In genomic region chr7:151124205-151124880, GRCh38 we compare ENCODE assay signal across 11 cellular contexts. TPM values are rescaled to one million over a fixed set of nuclear protein-coding genes. Genes with fewer than 3 reads are reported as not detected.
DNase-seq lines count a peak whose midpoint lies in the region; ATAC-seq, FAIRE-seq and TF ChIP-seq lines count a peak whose summit lies in the region.
"Had no signal": no experiment of that assay in that cellular context is flagged by ENCODE, and none has a peak within 500 bp of the region (broad histone marks: within the 10 kb centered on the region; RNA-seq: fewer than 3 reads in every experiment).

No MANE protein-coding gene starts in this region.

- H3K4me3 Mint-ChIP-seq in CD4-positive, alpha-beta T cell, result no peak overlapping the region
- no peak overlapping the region; the same call in 1 of the 2 replicates for H3K4me3 Mint-ChIP-seq in HFFc6
- H3K4me3 Mint-ChIP-seq: stimulated activated naive CD8-positive, alpha-beta T cell treated with anti-CD3 and anti-CD28 coated beads, Interleukin-15, amount 100 ng/mL, for 72 hours had no signal

- BruUV-seq in GM12878 (replicated peaks; lab: Mats Ljungman, UMichigan), result no TSS peak

- POLR2A ChIA-PET in CD4-positive, alpha-beta T cell (lab: Charles Lee), result interaction anchor here (1.0 kb wide), 1 partner anchor 228 kb away, joined by 3 read pairs; no protein-coding TSS in a partner anchor
- POLR2A ChIA-PET in GM12878 (lab: Charles Lee), result no interaction called here

- in situ Hi-C loops in GM12878 (cut with MboI), result no loop called here

- RAD21 ChIA-PET in GM12878 (lab: Charles Lee; ENCODE audit: unreplicated experiment), result interaction anchor here (1.0 to 1.4 kb wide), 3 partner anchors 26 to 226 kb away, joined by 3 to 16 read pairs (median 3); no protein-coding TSS in a partner anchor

- H3K27me3 Mint-ChIP-seq in CD4-positive, alpha-beta T cell, result no peaks in the 10 kb centered on the region
- peaks cover 5% of the 10 kb centered on the region for H3K27me3 Mint-ChIP-seq in HFFc6 (ENCODE audit: insufficient read depth)
- H3K27me3 Mint-ChIP-seq: stimulated activated naive CD8-positive, alpha-beta T cell treated with anti-CD3 and anti-CD28 coated beads, Interleukin-15, amount 100 ng/mL, for 72 hours had no signal

- no peaks in the 10 kb centered on the region for H3K9me3 ChIP-seq in CD4-positive, alpha-beta T cell (ENCODE audit: control insufficient read depth, low read length)
- H3K9me3 ChIP-seq in GM12878 (replicated peaks; ENCODE audit: control insufficient read depth, insufficient read depth, low read length) (no peaks in the 10 kb centered on the region), smooth muscle cell (replicated peaks; ENCODE audit: low read depth) (no peaks in the 10 kb centered on the region), psoas muscle (no peaks in the 10 kb centered on the region)

- CTCF ChIA-PET in CD4-positive, alpha-beta T cell (lab: Charles Lee), result interaction anchor here (0.6 to 1.4 kb wide), 12 partner anchors 9 to 161 kb away, joined by 3 to 15 read pairs (median 3); partner anchors contain the start of gene GBX1
- CTCF ChIA-PET in GM12878 (lab: Yijun Ruan, JAX), result interaction anchor here (0.7 to 3.5 kb wide), 31 partner anchors 8 to 228 kb away, joined by 3 to 41 read pairs (median 4); partner anchors contain the start of genes ABCB8, ABCF2, NOS3 and SLC4A2

- H3K27ac Mint-ChIP-seq in CD4-positive, alpha-beta T cell, result no peak overlapping the region
- no peak overlapping the region for H3K27ac Mint-ChIP-seq in HFFc6
- H3K27ac Mint-ChIP-seq: stimulated activated naive CD8-positive, alpha-beta T cell treated with anti-CD3 and anti-CD28 coated beads, Interleukin-15, amount 100 ng/mL, for 72 hours had no signal

- no peak overlapping the region for H3K27ac ChIP-seq in CD4-positive, alpha-beta T cell (ENCODE audit: low read depth, low read length)
- H3K27ac ChIP-seq in GM12878 (ENCODE audit: control insufficient read depth, insufficient read depth) (no peak overlapping the region), smooth muscle cell (ENCODE audit: low read depth) (no peak overlapping the region), psoas muscle (no peak overlapping the region)
- H3K27ac ChIP-seq: GM23248 had no signal

- TF ChIP-seq RAD21 in GM12878 (IDR thresholded peaks at IDR 0.05; ENCODE audit: insufficient read depth, low read depth, low read length), result no peak

- intact Hi-C loops in CD4-positive, alpha-beta T cell (cut with DNase I, micrococcal nuclease), result loop anchor here (1.0 kb wide), 4 partner anchors 48 to 179 kb away; no protein-coding TSS in a partner anchor
- intact Hi-C loops in GM12878 (cut with micrococcal nuclease; ENCODE audit: unreplicated experiment), result loop anchor here (1.0 kb wide), 3 partner anchors 48 to 179 kb away; no protein-coding TSS in a partner anchor
- intact Hi-C loops in psoas muscle (cut with DNase I), result loop anchor here (1.0 to 5.0 kb wide), 6 partner anchors 48 to 178 kb away; no protein-coding TSS in a partner anchor

- H3K9ac ChIP-seq in GM12878 (ENCODE audit: control insufficient read depth, insufficient read depth, low read length) (no peak overlapping the region), smooth muscle cell (ENCODE audit: low read depth) (no peak overlapping the region)
- H3K9ac ChIP-seq: GM23248 had no signal

- H3K4me1 ChIP-seq in GM12878 (ENCODE audit: control insufficient read depth, insufficient read depth, low read length) (no peaks in the 10 kb centered on the region), smooth muscle cell (ENCODE audit: low read depth) (no peaks in the 10 kb centered on the region), psoas muscle (peaks cover 20% of the 10 kb centered on the region)

- H4K20me1 ChIP-seq in GM12878 (ENCODE audit: control insufficient read depth, insufficient read depth) (no peaks in the 10 kb centered on the region), smooth muscle cell (ENCODE audit: low read depth) (peaks cover 89% of the 10 kb centered on the region)

- WGBS in GM12878 (ENCODE audit: insufficient coverage, insufficient replicate concordance, low lambda C conversion rate, missing lambda C conversion rate), result 43% methylated on average over 15 of the region's 15 CpGs
- WGBS in smooth muscle cell (ENCODE audit: low lambda C conversion rate), result 75% methylated on average over 15 of the region's 15 CpGs
- WGBS in psoas muscle, 3 donors, result 55 to 63% (median 62%) methylated on average over 15 of the region's 15 CpGs

- no peak overlapping the region for H2AFZ ChIP-seq in GM12878 (ENCODE audit: control insufficient read depth, low read depth, low read length)
- no peak overlapping the region for H2AFZ ChIP-seq in smooth muscle cell (ENCODE audit: low read depth)
- H2AFZ ChIP-seq: GM23248 had no signal

- H3K79me2 ChIP-seq in GM12878 (ENCODE audit: control insufficient read depth, insufficient read depth, low read length) (no peaks in the 10 kb centered on the region), smooth muscle cell (ENCODE audit: low read depth) (no peaks in the 10 kb centered on the region)

- SMC1A ChIA-PET in GM12878 (lab: Charles Lee; ENCODE audit: uncharacterized antibody, unreplicated experiment), result interaction anchor here (0.6 to 1.0 kb wide), 4 partner anchors 116 to 226 kb away, joined by 3 to 10 read pairs (median 3); no protein-coding TSS in a partner anchor

- TF ChIP-seq POLR2A in GM12878 (IDR thresholded peaks at IDR 0.05; ENCODE audit: low read depth, low read length), result no peak; the same call in 1 of the 2 replicates

- peak; percentile 8 for ATAC-seq in CD4-positive, alpha-beta T cell (ENCODE audit: poor library complexity)
- ATAC-seq in GM12878, result peak; percentile 27
- ATAC-seq in psoas muscle, result no peak

- H3K4me2 ChIP-seq in GM12878 (ENCODE audit: control insufficient read depth, insufficient read depth) (no peak overlapping the region), smooth muscle cell (no peak overlapping the region)

- H3K4me1 Mint-ChIP-seq in CD4-positive, alpha-beta T cell (ENCODE audit: low read depth), result peaks cover 6% of the 10 kb centered on the region
- H3K4me1 Mint-ChIP-seq in HFFc6 (ENCODE audit: low read depth), result peaks cover 5% of the 10 kb centered on the region; the same call in 1 of the 2 replicates

- H3K4me3 ChIP-seq in GM12878 (no peak overlapping the region), smooth muscle cell (no peak overlapping the region), psoas muscle (no peak overlapping the region)
- H3K4me3 ChIP-seq: GM23248 had no signal

- DNase-seq in CD4-positive, alpha-beta T cell, result no peak
- DNase-seq in HFFc6, result no peak
- no peak for DNase-seq in GM12878 (ENCODE audit: low read depth, low spot score)
- no peak for DNase-seq in smooth muscle cell (lab: John Stamatoyannopoulos, UW; ENCODE audit: unreplicated experiment)
- DNase-seq in NOMO-1 treated with dmso at 0.1 percent for 144 hours (lab: John Stamatoyannopoulos, UW; ENCODE audit: unreplicated experiment), result no peak
- no peak for DNase-seq in psoas muscle

- no peak for FAIRE-seq in GM12878 (lab: Jason Lieb, UNC)
- FAIRE-seq: colon had no signal

- H3K9me3 Mint-ChIP-seq in CD4-positive, alpha-beta T cell, result no peaks in the 10 kb centered on the region
- H3K9me3 Mint-ChIP-seq in HFFc6, result no peaks in the 10 kb centered on the region
- H3K9me3 Mint-ChIP-seq: stimulated activated naive CD8-positive, alpha-beta T cell treated with anti-CD3 and anti-CD28 coated beads, Interleukin-15, amount 100 ng/mL, for 72 hours had no signal

- no peaks in the 10 kb centered on the region for H3K27me3 ChIP-seq in CD4-positive, alpha-beta T cell (ENCODE audit: control insufficient read depth, insufficient read depth, low read length)
- no peaks in the 10 kb centered on the region for H3K27me3 ChIP-seq in GM12878 (replicated peaks in 1 of 2; ENCODE audit: control insufficient read depth in 2 of 2, insufficient read depth in 2 of 2, low read length in 1 of 2)
- H3K27me3 ChIP-seq in smooth muscle cell (ENCODE audit: low read depth), result no peaks in the 10 kb centered on the region
- H3K27me3 ChIP-seq in psoas muscle (ENCODE audit: insufficient read depth in 3 of 3, low read length in 2 of 3), result no peaks in the 10 kb centered on the region

- TF ChIP-seq CTCF in CD4-positive, alpha-beta T cell (IDR thresholded peaks at IDR 0.05), result peak; percentile 41
- TF ChIP-seq CTCF in HFFc6 (IDR thresholded peaks at IDR 0.05) (peak; percentile 53), GM12878 (IDR thresholded peaks at IDR 0.05 in 2 of 3, conservative IDR thresholded peaks at IDR 0.05 in 1 of 3; ENCODE audit: control insufficient read depth in 2 of 3, extremely low read depth in 1 of 3, insufficient read depth in 1 of 3, low read depth in 3 of 3, low read length in 3 of 3) (no peak), smooth muscle cell (IDR thresholded peaks at IDR 0.05; ENCODE audit: borderline replicate concordance, insufficient read depth, poor library complexity, severe bottlenecking) (no peak), psoas muscle (IDR thresholded peaks at IDR 0.05) (no peak)

- H3F3A ChIP-seq in smooth muscle cell (ENCODE audit: low read depth), result peaks cover 3% of the 10 kb centered on the region

- peaks cover 52% of the 10 kb centered on the region for H3K36me3 Mint-ChIP-seq in CD4-positive, alpha-beta T cell (ENCODE audit: low read depth)
- H3K36me3 Mint-ChIP-seq in HFFc6 (ENCODE audit: low read depth), result peaks cover 24% of the 10 kb centered on the region; the same call in 1 of the 2 replicates

- no peak for TF ChIP-seq EP300 in GM12878 (IDR thresholded peaks at IDR 0.05; ENCODE audit: borderline replicate concordance in 1 of 2, control insufficient read depth in 1 of 2, low read depth in 2 of 2, low read length in 2 of 2)

- peaks cover 9 to 19% of the 10 kb centered on the region in 2 experiments; a peak in 3 of 4 replicates for H3K36me3 ChIP-seq in GM12878 (ENCODE audit: control insufficient read depth in 2 of 2, insufficient read depth in 2 of 2, low read length in 1 of 2)
- H3K36me3 ChIP-seq in smooth muscle cell (ENCODE audit: low read depth), result no peaks in the 10 kb centered on the region
- H3K36me3 ChIP-seq in psoas muscle (ENCODE audit: insufficient read depth in 1 of 2, low read depth in 1 of 2), result peaks cover 0 to 63% of the 10 kb centered on the region in 2 donors

RNA-seq across cellular contexts. Expression of gene AGAP3, which starts 38.1 kb away (rescaled TPM):
- total RNA-seq in CD4-positive, alpha-beta T cell, result 10 to 100 TPM; 43.2 to 44.6 TPM
- total RNA-seq in HFFc6 (2021; fragmentation: NEBNext Ultra II Directional; extraction: Animal tissue kit (Norgen Biotek cat#: 25700)), result 100 to 1,000 TPM in 1 of 6 experiments, 10 to 100 TPM in 5; 73.3 to 104 (median 82.2) TPM
- total RNA-seq in GM12878 (2013; cell fraction: nucleolus; rRNA removed), result 96.1 TPM in 2 replicates
- total RNA-seq in GM12878 (2014; rRNA removed), result 20.7 and 24.7 TPM in 2 replicates
- total RNA-seq in GM12878 (2014; rRNA removed; fragmentation: Illumina TruSeq; extraction: Trizol), result 13.4 and 15.4 TPM in 2 replicates
- total RNA-seq in GM12878 (2021), result 62.9 and 68.1 TPM in 2 replicates
- 7.9 TPM for polyA plus RNA-seq in GM12878 (2011; ENCODE audit: low read depth)
- polyA plus RNA-seq in GM12878 (2011; rRNA removed), result 16.6 and 28.5 TPM in 2 replicates
- 51.9 and 57.9 TPM in 2 replicates for polyA plus RNA-seq in GM12878 (2011; cell fraction: cytosol; rRNA removed)
- 172 and 269 TPM in 2 replicates for polyA plus RNA-seq in GM12878 (2011; cell fraction: nucleus; rRNA removed)
- polyA plus RNA-seq in GM12878 (2012), result 21.8 and 23.5 TPM in 2 replicates
- 7.2 and 16.0 TPM in 2 replicates for polyA plus RNA-seq in GM12878 (2014; fragmentation: Illumina TruSeq; extraction: Trizol)
- polyA plus RNA-seq in GM12878 (2014; fragmentation: Nextera tagmentation; extraction: Ambion mirVana), result 1 to 10 TPM; 1.8 to 4.7 TPM
- 39.8 and 40.5 TPM in 2 replicates for polyA plus RNA-seq in GM12878 (2014; rRNA removed)
- polyA plus RNA-seq in GM12878 (2016; fragmentation: Nextera tagmentation; extraction: Ambion mirVana), result 1 to 10 TPM; 8.5 to 9.0 TPM
- polyA minus RNA-seq in GM12878 (2011; rRNA and poly(A)+ RNA removed), result 25.7 and 40.0 TPM in 2 replicates
- 17.4 and 25.4 TPM in 2 replicates for polyA minus RNA-seq in GM12878 (2011; cell fraction: cytosol; rRNA and poly(A)+ RNA removed)
- 49.2 and 81.9 TPM in 2 replicates for polyA minus RNA-seq in GM12878 (2011; cell fraction: nucleus; rRNA and poly(A)+ RNA removed)
- 27.2 and 29.8 TPM in 2 replicates for total RNA-seq in smooth muscle cell
- polyA plus RNA-seq in smooth muscle cell, result 51.4 and 87.3 TPM in 2 replicates
- 10 to 100 TPM; 39.3 to 52.2 (median 51.4) TPM for total RNA-seq in psoas muscle
- 10 to 100 TPM; 38.4 to 75.3 (median 44.7) TPM for polyA plus RNA-seq in psoas muscle

RNA-seq across cellular contexts. Expression of gene TMUB1, which starts 41.0 kb away (rescaled TPM):
- 10 to 100 TPM; 44.5 to 46.6 TPM for total RNA-seq in CD4-positive, alpha-beta T cell
- total RNA-seq in HFFc6 (2021; fragmentation: NEBNext Ultra II Directional; extraction: Animal tissue kit (Norgen Biotek cat#: 25700)), result 10 to 100 TPM; 44.0 to 57.8 (median 51.9) TPM
- 13.2 and 14.1 TPM in 2 replicates for total RNA-seq in GM12878 (2013; cell fraction: nucleolus; rRNA removed)
- total RNA-seq in GM12878 (2014; rRNA removed) (48.2 and 51.6 TPM in 2 replicates), GM12878 (2014; rRNA removed; fragmentation: Illumina TruSeq; extraction: Trizol) (10.8 and 12.3 TPM in 2 replicates), GM12878 (2021) (74.7 and 79.5 TPM in 2 replicates), smooth muscle cell (30.3 and 35.9 TPM in 2 replicates), psoas muscle (10 to 100 TPM; 41.7 to 55.5 (median 44.4) TPM)
- polyA plus RNA-seq in GM12878 (2011; ENCODE audit: low read depth), result 10.6 TPM
- polyA plus RNA-seq in GM12878 (2011; rRNA removed) (4.9 and 17.8 TPM in 2 replicates), GM12878 (2014; fragmentation: Illumina TruSeq; extraction: Trizol) (1.4 and 11.9 TPM in 2 replicates), GM12878 (2014; fragmentation: Nextera tagmentation; extraction: Ambion mirVana) (under 1 TPM in 1 of 2 experiments, not detected in 1; 0.27 TPM), GM12878 (2014; rRNA removed) (63.9 and 74.4 TPM in 2 replicates), GM12878 (2016; fragmentation: Nextera tagmentation; extraction: Ambion mirVana) (10 to 100 TPM; 41.3 to 48.4 TPM), smooth muscle cell (69.8 and 70.4 TPM in 2 replicates), psoas muscle (100 to 1,000 TPM in 1 of 3 donors, 10 to 100 TPM in 2; 76.9 to 121 (median 85.3) TPM)
- polyA plus RNA-seq in GM12878 (2011; cell fraction: cytosol; rRNA removed), result 33.1 and 43.2 TPM in 2 replicates
- 70.0 and 81.9 TPM in 2 replicates for polyA plus RNA-seq in GM12878 (2011; cell fraction: nucleus; rRNA removed)
- 59.9 and 68.3 TPM in 2 replicates for polyA plus RNA-seq in GM12878 (2012)
- polyA minus RNA-seq in GM12878 (2011; rRNA and poly(A)+ RNA removed), result 4.5 and 12.9 TPM in 2 replicates
- 16.6 and 17.5 TPM in 2 replicates for polyA minus RNA-seq in GM12878 (2011; cell fraction: cytosol; rRNA and poly(A)+ RNA removed)
- 8.8 and 11.9 TPM in 2 replicates for polyA minus RNA-seq in GM12878 (2011; cell fraction: nucleus; rRNA and poly(A)+ RNA removed)

RNA-seq across cellular contexts. Expression of gene GBX1, which starts 43.2 kb away (rescaled TPM):
- total RNA-seq in CD4-positive, alpha-beta T cell, result not detected
- not detected for total RNA-seq in HFFc6 (2021; fragmentation: NEBNext Ultra II Directional; extraction: Animal tissue kit (Norgen Biotek cat#: 25700))
- total RNA-seq in GM12878 (2013; cell fraction: nucleolus; rRNA removed), result not detected in 2 replicates
- not detected in 2 replicates for total RNA-seq in GM12878 (2014; rRNA removed)
- total RNA-seq in GM12878 (2014; rRNA removed; fragmentation: Illumina TruSeq; extraction: Trizol), result not detected in 2 replicates
- not detected in 2 replicates for total RNA-seq in GM12878 (2021)
- polyA plus RNA-seq in GM12878 (2011; ENCODE audit: low read depth), result not detected
- polyA plus RNA-seq in GM12878 (2011; rRNA removed), result not detected in 2 replicates
- polyA plus RNA-seq in GM12878 (2011; cell fraction: cytosol; rRNA removed), result not detected in 2 replicates
- polyA plus RNA-seq in GM12878 (2011; cell fraction: nucleus; rRNA removed), result not detected in 2 replicates
- not detected in 2 replicates for polyA plus RNA-seq in GM12878 (2012)
- not detected in 2 replicates for polyA plus RNA-seq in GM12878 (2014; fragmentation: Illumina TruSeq; extraction: Trizol)
- not detected for polyA plus RNA-seq in GM12878 (2014; fragmentation: Nextera tagmentation; extraction: Ambion mirVana)
- polyA plus RNA-seq in GM12878 (2014; rRNA removed), result not detected in 2 replicates
- polyA plus RNA-seq in GM12878 (2016; fragmentation: Nextera tagmentation; extraction: Ambion mirVana), result not detected
- polyA minus RNA-seq in GM12878 (2011; rRNA and poly(A)+ RNA removed), result not detected in 2 replicates
- polyA minus RNA-seq in GM12878 (2011; cell fraction: cytosol; rRNA and poly(A)+ RNA removed), result not detected in 2 replicates
- polyA minus RNA-seq in GM12878 (2011; cell fraction: nucleus; rRNA and poly(A)+ RNA removed), result not detected in 2 replicates
- not detected in 2 replicates for total RNA-seq in smooth muscle cell
- polyA plus RNA-seq in smooth muscle cell, result not detected in 2 replicates
- 1 to 10 TPM in 1 of 4 donors, under 1 TPM in 2, not detected in 1; 0.38 to 1.9 (median 0.91) TPM for total RNA-seq in psoas muscle
- polyA plus RNA-seq in psoas muscle, result under 1 TPM; 0.07 to 0.93 (median 0.21) TPM
- total RNA-seq: GM23248, sciatic nerve had no signal
- polyA plus RNA-seq: esophagus, GM23248 had no signal

RNA-seq across cellular contexts. Expression of gene FASTK, which starts 43.7 kb away (rescaled TPM):
- 10 to 100 TPM; 82.2 to 84.2 TPM for total RNA-seq in CD4-positive, alpha-beta T cell
- 10 to 100 TPM; 83.8 to 97.0 (median 92.4) TPM for total RNA-seq in HFFc6 (2021; fragmentation: NEBNext Ultra II Directional; extraction: Animal tissue kit (Norgen Biotek cat#: 25700))
- 94.3 and 112 TPM in 2 replicates for total RNA-seq in GM12878 (2013; cell fraction: nucleolus; rRNA removed)
- total RNA-seq in GM12878 (2014; rRNA removed) (84.3 and 93.9 TPM in 2 replicates), GM12878 (2014; rRNA removed; fragmentation: Illumina TruSeq; extraction: Trizol) (22.8 and 26.6 TPM in 2 replicates), GM12878 (2021) (79.2 and 82.0 TPM in 2 replicates), smooth muscle cell (92.0 and 100 TPM in 2 replicates), psoas muscle (100 to 1,000 TPM in 3 of 4 donors, 10 to 100 TPM in 1; 87.1 to 126 (median 111) TPM)
- polyA plus RNA-seq in GM12878 (2011; ENCODE audit: low read depth), result 16.1 TPM
- polyA plus RNA-seq in GM12878 (2011; rRNA removed) (13.0 and 26.9 TPM in 2 replicates), GM12878 (2014; fragmentation: Illumina TruSeq; extraction: Trizol) (8.5 and 23.7 TPM in 2 replicates), GM12878 (2014; fragmentation: Nextera tagmentation; extraction: Ambion mirVana) (1 to 10 TPM in 1 of 2 experiments, under 1 TPM in 1; 0.19 to 4.1 TPM), GM12878 (2014; rRNA removed) (102 and 123 TPM in 2 replicates), GM12878 (2016; fragmentation: Nextera tagmentation; extraction: Ambion mirVana) (10 to 100 TPM; 86.3 to 96.5 TPM), smooth muscle cell (177 and 188 TPM in 2 replicates), psoas muscle (100 to 1,000 TPM; 132 to 194 (median 151) TPM)
- polyA plus RNA-seq in GM12878 (2011; cell fraction: cytosol; rRNA removed), result 41.0 and 54.1 TPM in 2 replicates
- polyA plus RNA-seq in GM12878 (2011; cell fraction: nucleus; rRNA removed), result 382 and 387 TPM in 2 replicates
- polyA plus RNA-seq in GM12878 (2012), result 54.4 and 55.2 TPM in 2 replicates
- polyA minus RNA-seq in GM12878 (2011; rRNA and poly(A)+ RNA removed), result 18.9 and 39.2 TPM in 2 replicates
- polyA minus RNA-seq in GM12878 (2011; cell fraction: cytosol; rRNA and poly(A)+ RNA removed), result 13.2 and 13.5 TPM in 2 replicates
- 59.7 and 77.0 TPM in 2 replicates for polyA minus RNA-seq in GM12878 (2011; cell fraction: nucleus; rRNA and poly(A)+ RNA removed)

Comparison
In these comparisons a context has a peak if more than half of its experiments do, and no peak if none do; other contexts are left out.
1. ATAC-seq: peak in CD4-positive, alpha-beta T cell (single experiment) and GM12878 (single experiment); none in psoas muscle (0 of 4).
2. CTCF ChIP-seq: peak in CD4-positive, alpha-beta T cell (single experiment) and HFFc6 (single experiment); none in GM12878 (0 of 3), smooth muscle cell (single experiment) and psoas muscle (single experiment).